18 cellular contexts compared by ENCODE assay signal in the genomic region with DNA sequence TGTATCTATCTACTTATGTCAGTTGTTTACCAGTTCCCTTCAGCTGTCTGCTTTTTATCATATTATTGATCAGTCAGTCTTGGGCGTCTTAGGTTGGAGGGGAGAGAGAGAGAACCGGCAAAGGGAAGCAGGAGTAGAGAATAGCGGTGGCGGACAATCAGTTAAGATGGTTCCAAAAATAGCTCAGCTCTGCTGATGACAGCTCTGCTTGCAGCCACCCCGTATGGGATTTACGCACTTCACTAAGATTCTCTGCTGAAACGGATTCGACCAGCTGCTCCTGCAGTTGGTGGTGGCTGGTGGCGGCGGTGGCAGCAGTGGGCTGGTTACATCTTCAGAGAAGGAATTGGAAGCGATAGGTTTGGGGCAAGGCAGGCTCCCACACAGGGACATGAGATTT.
DNase-seq lines count a peak whose midpoint lies in the region; TF ChIP-seq lines count a peak whose summit lies in the region.
"Had no signal": no experiment of that assay in that cellular context is flagged by ENCODE, and none has a peak within 500 bp of the region (broad histone marks: within the 10 kb centered on the region; RNA-seq: fewer than 3 reads in every experiment).

No MANE protein-coding gene starts in this region.

- WGBS in testis, 2 donors = 58 to 59% methylated on average over 11 of the region's 11 CpGs
- WGBS in thyroid gland, 2 donors = 64 to 68% methylated on average over 11 of the region's 11 CpGs

- H3K4me1 ChIP-seq in testis (no peaks in the 10 kb centered on the region), Caco-2 (no peaks in the 10 kb centered on the region), thyroid gland (no peaks in the 10 kb centered on the region), tibial artery (no peaks in the 10 kb centered on the region)
- H3K4me1 ChIP-seq: gastrocnemius medialis, neural progenitor cell had no signal

- no peaks in the 10 kb centered on the region for H3K9me3 ChIP-seq in testis
- H3K9me3 ChIP-seq in Caco-2 = no peaks in the 10 kb centered on the region
- H3K9me3 ChIP-seq in thyroid gland = no peaks in the 10 kb centered on the region
- no peaks in the 10 kb centered on the region for H3K9me3 ChIP-seq in tibial artery
- H3K9me3 ChIP-seq: gastrocnemius medialis had no signal

- no TSS peak for BruUV-seq in Caco-2 (replicated peaks; lab: Mats Ljungman, UMichigan)

- H3K9me3 Mint-ChIP-seq in Caco-2 (ENCODE audit: unreplicated experiment) = no peaks in the 10 kb centered on the region
- H3K9me3 Mint-ChIP-seq: activated T-helper 17 cell treated with anti-CD3 and anti-CD28 coated beads, Interleukin-2, amount 50 U/mL, for 72 hours; mesothelial cell of epicardium; neural progenitor cell; stimulated activated effector memory CD8-positive, alpha-beta T cell treated with anti-CD3 and anti-CD28 coated beads, Interleukin-12 subunit alpha, Interleukin-12 subunit beta, amount 100 ng/mL, for 72 hours had no signal

- CTCF ChIA-PET in Caco-2 (lab: Charles Lee) = no interaction called here

- no peaks in the 10 kb centered on the region for H3K36me3 ChIP-seq in testis (ENCODE audit: low read depth, missing control alignments)
- H3K36me3 ChIP-seq in Caco-2 (ENCODE audit: control insufficient read depth, insufficient read depth, low read length) = no peaks in the 10 kb centered on the region
- H3K36me3 ChIP-seq in thyroid gland = no peaks in the 10 kb centered on the region
- H3K36me3 ChIP-seq in tibial artery = no peaks in the 10 kb centered on the region
- H3K36me3 ChIP-seq: gastrocnemius medialis, neural progenitor cell had no signal

- H3K27ac Mint-ChIP-seq in Caco-2 (ENCODE audit: unreplicated experiment) = no peak overlapping the region
- H3K27ac Mint-ChIP-seq: activated CD8-positive, alpha-beta memory T cell treated with anti-CD3 and anti-CD28 coated beads, Interleukin-2, amount 10 ng/mL, durations not matched to agents 7 days and 5 days; activated T-helper 17 cell treated with anti-CD3 and anti-CD28 coated beads, Interleukin-2, amount 50 U/mL, for 72 hours; CD4-positive, alpha-beta memory T cell; mesothelial cell of epicardium; neural progenitor cell; stimulated activated effector memory CD8-positive, alpha-beta T cell treated with anti-CD3 and anti-CD28 coated beads, Interleukin-12 subunit alpha, Interleukin-12 subunit beta, amount 100 ng/mL, for 72 hours had no signal

- no peaks in the 10 kb centered on the region for H3K36me3 Mint-ChIP-seq in Caco-2 (ENCODE audit: insufficient read depth, unreplicated experiment)
- H3K36me3 Mint-ChIP-seq: activated CD8-positive, alpha-beta memory T cell treated with anti-CD3 and anti-CD28 coated beads, Interleukin-2, amount 10 ng/mL, durations not matched to agents 7 days and 5 days; CD4-positive, alpha-beta memory T cell; mesothelial cell of epicardium; neural progenitor cell; stimulated activated effector memory CD8-positive, alpha-beta T cell treated with anti-CD3 and anti-CD28 coated beads, Interleukin-12 subunit alpha, Interleukin-12 subunit beta, amount 100 ng/mL, for 72 hours had no signal

- POLR2A ChIA-PET in Caco-2 (lab: Charles Lee) = no interaction called here

- H3K4me3 ChIP-seq in testis (no peak overlapping the region), Caco-2 (ENCODE audit: low read depth, low read length) (no peak overlapping the region), thyroid gland (replicated peaks in 1 of 3) (no peak overlapping the region), tibial artery (no peak overlapping the region)
- H3K4me3 ChIP-seq: gastrocnemius medialis, neural progenitor cell had no signal

- H3K27ac ChIP-seq in testis = no peak overlapping the region
- H3K27ac ChIP-seq in thyroid gland = no peak overlapping the region
- H3K27ac ChIP-seq in tibial artery = no peak overlapping the region
- H3K27ac ChIP-seq: gastrocnemius medialis, neural progenitor cell, RWPE1 had no signal

- H3K4me1 Mint-ChIP-seq in Caco-2 (ENCODE audit: low read depth, unreplicated experiment) = no peaks in the 10 kb centered on the region
- H3K4me1 Mint-ChIP-seq: activated CD8-positive, alpha-beta memory T cell treated with anti-CD3 and anti-CD28 coated beads, Interleukin-2, amount 10 ng/mL, durations not matched to agents 7 days and 5 days; activated T-helper 17 cell treated with anti-CD3 and anti-CD28 coated beads, Interleukin-2, amount 50 U/mL, for 72 hours; CD4-positive, alpha-beta memory T cell; mesothelial cell of epicardium; stimulated activated effector memory CD8-positive, alpha-beta T cell treated with anti-CD3 and anti-CD28 coated beads, Interleukin-12 subunit alpha, Interleukin-12 subunit beta, amount 100 ng/mL, for 72 hours had no signal

- TF ChIP-seq CTCF in testis (IDR thresholded peaks at IDR 0.05) (no peak), Caco-2 (IDR thresholded peaks at IDR 0.05; ENCODE audit: insufficient read depth in 1 of 2, low read depth in 1 of 2, low read length in 1 of 2, severe bottlenecking in 1 of 2, unreplicated experiment in 1 of 2) (no peak), thyroid gland (IDR thresholded peaks at IDR 0.05) (no peak), tibial artery (IDR thresholded peaks at IDR 0.05) (no peak)

- H3K27me3 ChIP-seq in testis (no peaks in the 10 kb centered on the region), Caco-2 (replicated peaks; ENCODE audit: control insufficient read depth, insufficient read depth, low read length) (no peaks in the 10 kb centered on the region), thyroid gland (no peaks in the 10 kb centered on the region), tibial artery (no peaks in the 10 kb centered on the region)
- H3K27me3 ChIP-seq: gastrocnemius medialis, neural progenitor cell had no signal

- TF ChIP-seq POLR2A in testis (IDR thresholded peaks at IDR 0.05) = no peak
- TF ChIP-seq POLR2A in thyroid gland (IDR thresholded peaks at IDR 0.05) = no peak

- no peak overlapping the region for H3K4me3 Mint-ChIP-seq in Caco-2 (ENCODE audit: unreplicated experiment)
- H3K4me3 Mint-ChIP-seq: activated CD8-positive, alpha-beta memory T cell treated with anti-CD3 and anti-CD28 coated beads, Interleukin-2, amount 10 ng/mL, durations not matched to agents 7 days and 5 days; activated T-helper 17 cell treated with anti-CD3 and anti-CD28 coated beads, Interleukin-2, amount 50 U/mL, for 72 hours; CD4-positive, alpha-beta memory T cell; mesothelial cell of epicardium; neural progenitor cell; stimulated activated effector memory CD8-positive, alpha-beta T cell treated with anti-CD3 and anti-CD28 coated beads, Interleukin-12 subunit alpha, Interleukin-12 subunit beta, amount 100 ng/mL, for 72 hours had no signal

- H3K27me3 Mint-ChIP-seq in Caco-2 (ENCODE audit: insufficient read depth, unreplicated experiment) = peaks cover 17% of the 10 kb centered on the region

- intact Hi-C loops in head of caudate nucleus (cut with DNase I) = no loop called here
- intact Hi-C loops in testis (cut with DNase I; ENCODE audit: low total_unique reads) = no loop called here
- intact Hi-C loops in Caco-2 (cut with micrococcal nuclease; ENCODE audit: unreplicated experiment) = loop anchor here (10.0 kb wide), 2 partner anchors 240 to 390 kb away; no protein-coding TSS in a partner anchor
- intact Hi-C loops in thyroid gland (cut with DNase I) = no loop called here
- intact Hi-C loops in tibial artery (cut with DNase I; ENCODE audit: low total_unique reads) = no loop called here

- DNase-seq in stimulated activated CD4-positive, alpha-beta T cell treated with anti-CD3 and anti-CD28 coated beads, Interleukin-4, amount 100 ng/mL, for 1 hour = peak; percentile 0
- no peak for DNase-seq in stimulated activated CD4-positive, alpha-beta T cell treated with anti-CD3 and anti-CD28 coated beads, Interleukin-4, amount 100 ng/mL, for 4 hours
- DNase-seq in NCI-H524 treated with DMSO at 0.1 percent for 48 hours (lab: John Stamatoyannopoulos, UW) (peak; percentile 97), head of caudate nucleus (peak; percentile 16 to 83 (median 46)), testis (peak; percentile 22), Caco-2 (no peak), thyroid gland (no peak), tibial artery (no peak)
- DNase-seq: activated CD4-positive, alpha-beta T cell treated with anti-CD3 and anti-CD28 coated beads for 4 hours; activated CD8-positive, alpha-beta memory T cell treated with anti-CD3 and anti-CD28 coated beads, Interleukin-2, amount 10 ng/mL, durations not matched to agents 7 days and 5 days; CD4-positive, alpha-beta memory T cell; DMS79; gastrocnemius medialis had no signal

Comparison
In these comparisons a context has a peak if more than half of its experiments do, and no peak if none do; other contexts are left out.
1. DNase-seq: peak in stimulated activated CD4-positive, alpha-beta T cell treated with anti-CD3 and anti-CD28 coated beads, Interleukin-4, amount 100 ng/mL, for 1 hour (single experiment), NCI-H524 treated with DMSO at 0.1 percent for 48 hours (single experiment), head of caudate nucleus (42 of 42) and testis (single experiment); none in stimulated activated CD4-positive, alpha-beta T cell treated with anti-CD3 and anti-CD28 coated beads, Interleukin-4, amount 100 ng/mL, for 4 hours (0 of 2), Caco-2 (0 of 2), thyroid gland (0 of 2) and tibial artery (0 of 2).